ENCODE assay signal across 1 cellular context in the genomic region with DNA sequence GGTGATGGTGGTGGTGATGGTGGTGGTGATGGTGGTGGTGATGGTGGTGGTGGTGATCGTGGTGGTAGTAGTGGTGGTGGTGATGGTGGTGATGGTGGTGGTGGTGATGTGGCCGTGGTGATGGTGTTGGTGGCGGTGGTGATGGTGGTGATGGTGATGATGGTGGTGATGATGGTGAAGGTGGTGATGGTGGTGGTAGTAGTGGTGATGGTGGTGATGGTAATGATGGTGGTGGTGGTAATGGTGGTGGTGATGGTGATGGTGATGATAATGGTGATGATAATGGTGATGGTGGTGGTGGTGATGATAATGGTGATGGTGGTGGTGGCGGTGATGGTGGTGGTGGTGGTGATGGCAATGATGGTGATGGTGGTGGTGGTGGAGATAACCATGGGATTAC.
TF ChIP-seq lines count a peak whose summit lies in the region.

No MANE protein-coding gene starts in this region.

TF ChIP-seq in GM12891, 5 proteins besides CTCF, POLR2A, EP300 and RAD21 (continued from another document):
- TF ChIP-seq SPI1 (IDR thresholded peaks at IDR 0.05; ENCODE audit: low read depth, low read length), result no peak
- no peak for TF ChIP-seq PAX5 (IDR thresholded peaks at IDR 0.05; ENCODE audit: insufficient read depth, low read length, severe bottlenecking)
- TF ChIP-seq POU2F2 (IDR thresholded peaks at IDR 0.05; ENCODE audit: low read depth, low read length), result no peak
